In the genomic region with DNA sequence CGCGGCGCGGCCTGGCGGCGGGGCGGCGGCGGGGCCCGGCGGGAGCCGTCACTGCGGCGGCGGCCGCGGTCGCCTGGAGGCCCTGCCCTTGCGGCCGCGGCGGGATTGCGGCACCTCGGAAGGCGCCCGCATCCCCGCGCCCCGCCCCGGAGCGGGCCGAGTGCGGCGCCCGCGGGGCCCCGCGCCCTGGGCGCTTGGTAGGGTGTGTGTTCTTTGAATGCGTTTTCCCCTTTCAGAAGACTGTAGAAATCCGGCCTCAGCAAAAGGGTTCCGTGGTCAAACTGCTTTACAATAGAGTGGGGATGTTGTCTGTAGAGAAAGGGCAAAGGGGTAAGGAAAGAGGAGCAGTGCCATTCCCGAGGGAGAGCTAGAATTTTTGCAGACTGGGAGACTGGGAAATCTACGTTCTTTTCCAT, we compare ENCODE assay signal across 8 cellular contexts. TPM values are rescaled to one million over a fixed set of nuclear protein-coding genes. Genes with fewer than 3 reads are reported as not detected.
DNase-seq lines count a peak whose midpoint lies in the region; ATAC-seq, FAIRE-seq and TF ChIP-seq lines count a peak whose summit lies in the region.

No MANE protein-coding gene starts in this region.

- no peak for TF ChIP-seq CTCF in AG09309 (IDR thresholded peaks at IDR 0.05; ENCODE audit: control insufficient read depth, insufficient read depth, low read depth, low read length, missing control alignments)
- no peak for TF ChIP-seq CTCF in type B pancreatic cell (conservative IDR thresholded peaks at IDR 0.05)

- H3K36me3 Mint-ChIP-seq in T-helper 17 cell (ENCODE audit: low read depth) (peaks cover 9% of the 10 kb centered on the region), memory B cell (peaks cover 14% of the 10 kb centered on the region), type B pancreatic cell (peaks cover 5% of the 10 kb centered on the region)
- H3K36me3 Mint-ChIP-seq in dendritic cell treated with granulocyte-macrophage colony-stimulating factor and Interleukin-4, amounts not matched to agents 40 ng/mL and 50 ng/mL, for 4 days (ENCODE audit: low read depth): peaks cover 19% of the 10 kb centered on the region

- no peaks in the 10 kb centered on the region for H3K9me3 ChIP-seq in T-helper 17 cell (ENCODE audit: control insufficient read depth, low read length, poor library complexity, severe bottlenecking)

- intact Hi-C loops in dendritic cell treated with granulocyte-macrophage colony-stimulating factor and Interleukin-4, amounts not matched to agents 40 ng/mL and 50 ng/mL, for 4 days (cut with micrococcal nuclease): no loop called here

- H3K4me3 ChIP-seq in AG09309 (ENCODE audit: control insufficient read depth, low read depth, low read length): peak overlapping the region; percentile 73

- TF ChIP-seq POLR2A in H54 (IDR thresholded peaks at IDR 0.05; ENCODE audit: low read depth, low read length): no peak

- H3K9me3 Mint-ChIP-seq in dendritic cell treated with granulocyte-macrophage colony-stimulating factor and Interleukin-4, amounts not matched to agents 40 ng/mL and 50 ng/mL, for 4 days: no peaks in the 10 kb centered on the region
- H3K9me3 Mint-ChIP-seq in memory B cell: no peaks in the 10 kb centered on the region
- no peaks in the 10 kb centered on the region for H3K9me3 Mint-ChIP-seq in type B pancreatic cell

- H3K4me1 Mint-ChIP-seq in T-helper 17 cell (peaks cover 39% of the 10 kb centered on the region), memory B cell (peaks cover 39% of the 10 kb centered on the region), type B pancreatic cell (ENCODE audit: unreplicated experiment) (peaks cover 40% of the 10 kb centered on the region)
- peaks cover 40% of the 10 kb centered on the region for H3K4me1 Mint-ChIP-seq in dendritic cell treated with granulocyte-macrophage colony-stimulating factor and Interleukin-4, amounts not matched to agents 40 ng/mL and 50 ng/mL, for 4 days (ENCODE audit: low read depth)

- DNase-seq in AG09309 (ENCODE audit: low read depth): no peak
- DNase-seq in T-helper 17 cell: peak; percentile 23 to 38 (median 30)
- peak in 1 of 2 donors; percentile 14 for DNase-seq in memory B cell (ENCODE audit: low spot score in 2 of 2)
- DNase-seq in type B pancreatic cell (ENCODE audit: extremely low spot score, unreplicated experiment): no peak
- no peak for DNase-seq in H54 (ENCODE audit: insufficient read length, low spot score)

- H3K4me3 Mint-ChIP-seq in T-helper 17 cell (peak overlapping the region; percentile 96), memory B cell (peak overlapping the region; percentile 86), type B pancreatic cell (peak overlapping the region; percentile 94)
- peak overlapping the region; percentile 88 for H3K4me3 Mint-ChIP-seq in dendritic cell treated with granulocyte-macrophage colony-stimulating factor and Interleukin-4, amounts not matched to agents 40 ng/mL and 50 ng/mL, for 4 days

- ATAC-seq in GM18517 (IDR thresholded peaks at IDR 0.05; ENCODE audit: unreplicated experiment): peak; percentile 36
- ATAC-seq in HG03196 (IDR thresholded peaks at IDR 0.05; ENCODE audit: unreplicated experiment): peak; percentile 18
- ATAC-seq in T-helper 17 cell: peak; percentile 41
- ATAC-seq in memory B cell (ENCODE audit: low read depth): peak; percentile 38

- H3K27ac Mint-ChIP-seq in T-helper 17 cell (peak overlapping the region; percentile 96), memory B cell (peak overlapping the region; percentile 87), type B pancreatic cell (peak overlapping the region; percentile 96)
- peak overlapping the region; percentile 88 for H3K27ac Mint-ChIP-seq in dendritic cell treated with granulocyte-macrophage colony-stimulating factor and Interleukin-4, amounts not matched to agents 40 ng/mL and 50 ng/mL, for 4 days

- FAIRE-seq in H54 (lab: Jason Lieb, UNC): no peak

- no peaks in the 10 kb centered on the region for H3K27me3 Mint-ChIP-seq in T-helper 17 cell
- peaks cover 3% of the 10 kb centered on the region for H3K27me3 Mint-ChIP-seq in dendritic cell treated with granulocyte-macrophage colony-stimulating factor and Interleukin-4, amounts not matched to agents 40 ng/mL and 50 ng/mL, for 4 days
- no peaks in the 10 kb centered on the region for H3K27me3 Mint-ChIP-seq in memory B cell
- no peaks in the 10 kb centered on the region for H3K27me3 Mint-ChIP-seq in type B pancreatic cell

RNA-seq across cellular contexts. Expression of a gene that starts 0.6 kb away (rescaled TPM):
- total RNA-seq in T-helper 17 cell (100 to 1,000 TPM; 127 to 159 TPM), type B pancreatic cell (ENCODE audit: low replicate concordance) (17.6 and 23.6 TPM in 2 replicates)

Comparison
In these comparisons a context has a peak if more than half of its experiments do, and no peak if none do; other contexts are left out.
1. DNase-seq: peak in T-helper 17 cell (3 of 3); none in AG09309 (single experiment), type B pancreatic cell (single experiment) and H54 (single experiment).
2. Peak in every context shown above with its lines, with median percentiles within 50 percentile points of each other: ATAC-seq, H3K27ac Mint-ChIP-seq and H3K4me3 Mint-ChIP-seq.